In the genomic region with DNA sequence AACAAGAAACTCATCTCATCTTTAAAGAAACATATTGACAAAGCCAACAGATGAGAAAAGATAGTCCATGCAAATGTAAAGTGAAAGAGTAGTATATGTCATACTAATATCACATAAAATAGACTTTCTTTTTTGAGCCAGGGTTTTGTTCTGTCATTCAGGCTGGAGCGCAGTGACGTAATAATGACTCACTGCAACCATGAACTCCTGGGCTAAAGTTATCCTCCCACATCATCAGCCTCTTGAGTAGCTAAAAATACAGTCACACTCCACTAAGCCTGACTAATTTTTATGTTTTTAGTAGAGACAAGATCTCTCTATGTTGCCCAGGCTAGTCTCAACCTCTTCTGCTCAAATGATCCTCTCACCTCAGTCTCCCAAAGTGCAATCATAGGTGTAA, we compare ENCODE assay signal across 12 cellular contexts. TPM values are rescaled to one million over a fixed set of nuclear protein-coding genes. Genes with fewer than 3 reads are reported as not detected.
DNase-seq lines count a peak whose midpoint lies in the region; ATAC-seq, FAIRE-seq and TF ChIP-seq lines count a peak whose summit lies in the region.
"Had no signal": no experiment of that assay in that cellular context is flagged by ENCODE, and none has a peak within 500 bp of the region (broad histone marks: within the 10 kb centered on the region; RNA-seq: fewer than 3 reads in every experiment).

No MANE protein-coding gene starts in this region.

- no peak for TF ChIP-seq CTCF in kidney epithelial cell (IDR thresholded peaks at IDR 0.05; ENCODE audit: insufficient read depth, low read length, poor library complexity, severe bottlenecking)

- H3K36me3 ChIP-seq in kidney epithelial cell (ENCODE audit: control insufficient read depth, insufficient read depth, low read length): no peaks in the 10 kb centered on the region

- H3K27me3 ChIP-seq in kidney epithelial cell (ENCODE audit: control insufficient read depth, insufficient read depth, low read length): no peaks in the 10 kb centered on the region

- peak; percentile 55 for DNase-seq in EH (ENCODE audit: low read depth)
- DNase-seq in M059J (ENCODE audit: low read depth): peak; percentile 79
- DNase-seq in astrocyte of the hippocampus (ENCODE audit: low read depth, low spot score): peak; percentile 69
- DNase-seq in kidney epithelial cell (ENCODE audit: low read depth): peak; percentile 96
- no peak for DNase-seq in HEK293T (ENCODE audit: extremely low spot score)
- DNase-seq in HTR-8/SVneo (ENCODE audit: insufficient read length, low spot score): no peak
- DNase-seq: activated B cell treated with CpG ODN at 0.5 μM for 24 hours, COR-L47, NCI-H1436 treated with DMSO at 0.1 percent for 48 hours had no signal

- POLR2A ChIA-PET in HEK293T (lab: Yijun Ruan, JAX): no interaction called here

- CTCF ChIA-PET in HEK293T (lab: Yijun Ruan, JAX): no interaction called here

- no peak for FAIRE-seq in HTR-8/SVneo (lab: Jason Lieb, UNC)
- FAIRE-seq: GM18507 had no signal

- H3K4me3 ChIP-seq in kidney epithelial cell (ENCODE audit: low read depth, low read length): no peak overlapping the region

- no peak for ATAC-seq in HG03520 (IDR thresholded peaks at IDR 0.05; ENCODE audit: unreplicated experiment)
- ATAC-seq in HG02885 (IDR thresholded peaks at IDR 0.05; ENCODE audit: poor library complexity, unreplicated experiment): no peak

TF ChIP-seq in HEK293T, 16 proteins besides CTCF, POLR2A, EP300 and RAD21:
- TF ChIP-seq ARNT (IDR thresholded peaks at IDR 0.05): no peak
- TF ChIP-seq HDGF (IDR thresholded peaks at IDR 0.05; ENCODE audit: borderline replicate concordance): no peak
- no peak for TF ChIP-seq LEF1 (IDR thresholded peaks at IDR 0.05; ENCODE audit: borderline replicate concordance)
- no peak for TF ChIP-seq FOXA1 (IDR thresholded peaks at IDR 0.05)
- TF ChIP-seq ELF4 (IDR thresholded peaks at IDR 0.05): no peak
- no peak for TF ChIP-seq ZNF384 (IDR thresholded peaks at IDR 0.05)
- no peak for TF ChIP-seq SUZ12 (IDR thresholded peaks at IDR 0.05)
- no peak for TF ChIP-seq FOXK2 (IDR thresholded peaks at IDR 0.05)
- TF ChIP-seq L3MBTL2 (conservative IDR thresholded peaks at IDR 0.05): no peak
- TF ChIP-seq SP1 (IDR thresholded peaks at IDR 0.05): no peak
- no peak for TF ChIP-seq TARDBP (IDR thresholded peaks at IDR 0.05)
- no peak for TF ChIP-seq CTBP1 (IDR thresholded peaks at IDR 0.05; ENCODE audit: borderline replicate concordance)
- no peak for TF ChIP-seq BHLHE40 (IDR thresholded peaks at IDR 0.05; ENCODE audit: borderline replicate concordance)

RNA-seq across cellular contexts. Expression of gene TRAM1L1, which starts 51.8 kb away (rescaled TPM):
- 0.66 and 1.2 TPM in 2 replicates for total RNA-seq in M059J (2014; rRNA removed; shearing (Covaris generic))
- total RNA-seq in kidney epithelial cell: 3.1 and 4.1 TPM in 2 replicates
- total RNA-seq: activated B cell treated with CpG ODN at 0.5 μM for 24 hours had no signal

Comparison
In these comparisons a context has a peak if more than half of its experiments do, and no peak if none do; other contexts are left out.
1. DNase-seq: peak in EH (single experiment), M059J (single experiment), astrocyte of the hippocampus (single experiment) and kidney epithelial cell (single experiment); none in HEK293T (single experiment) and HTR-8/SVneo (single experiment).